Comparison of ENCODE assay signal across 10 cellular contexts in the genomic region with DNA sequence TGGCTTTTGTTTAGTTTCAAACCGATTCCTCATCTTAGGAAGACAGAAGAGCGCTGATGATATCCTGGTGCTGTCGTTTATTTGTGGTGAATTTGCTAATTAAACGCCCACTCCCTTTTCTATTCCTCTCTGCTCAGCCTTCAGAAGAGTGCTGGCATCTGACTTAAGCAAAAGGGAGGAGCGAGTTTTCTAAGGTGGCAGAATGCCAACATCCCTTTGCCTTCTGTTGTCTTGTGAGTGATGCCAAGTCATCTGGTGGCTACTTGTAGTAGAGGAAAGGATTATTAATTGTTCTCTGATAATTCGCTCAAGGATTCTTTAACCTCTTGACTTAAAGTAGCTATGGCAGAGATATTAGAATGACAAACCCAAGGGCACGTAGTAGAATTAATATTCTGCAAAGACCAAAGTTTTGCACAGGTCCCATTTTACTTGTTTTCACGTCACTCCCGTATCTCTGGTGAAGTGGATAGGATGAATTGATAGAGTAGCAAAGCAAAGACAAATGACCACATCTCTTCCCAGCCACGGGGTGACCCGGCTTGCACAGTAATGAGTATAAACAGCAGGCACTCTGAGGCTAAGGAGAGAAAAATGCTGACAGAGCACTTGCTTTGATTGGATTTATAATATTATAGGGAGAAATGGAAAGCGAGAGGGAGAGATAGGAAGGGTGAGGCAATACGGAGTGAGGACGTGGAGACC.
A peak's percentile ranks its signal among the peaks of the same experiment; 100 is the strongest.
DNase-seq lines count a peak whose midpoint lies in the region; FAIRE-seq and TF ChIP-seq lines count a peak whose summit lies in the region.
"Had no signal": no experiment of that assay in that cellular context is flagged by ENCODE, and none has a peak within 500 bp of the region (broad histone marks: within the 10 kb centered on the region; RNA-seq: fewer than 3 reads in every experiment).

No MANE protein-coding gene starts in this region.

- H3K36me3 ChIP-seq in smooth muscle cell (ENCODE audit: low read depth) = no peaks in the 10 kb centered on the region

- TF ChIP-seq CTCF in mesothelial cell of epicardium (IDR thresholded peaks at IDR 0.05; ENCODE audit: unreplicated experiment) (no peak), smooth muscle cell (IDR thresholded peaks at IDR 0.05; ENCODE audit: borderline replicate concordance, insufficient read depth, poor library complexity, severe bottlenecking) (no peak)

- H3K4me3 ChIP-seq in smooth muscle cell = no peak overlapping the region

- no peak overlapping the region for H3K9ac ChIP-seq in smooth muscle cell (ENCODE audit: low read depth)

- intact Hi-C loops in posterior vena cava (cut with DNase I) = no loop called here

- H3K27ac ChIP-seq in smooth muscle cell (ENCODE audit: low read depth) = no peak overlapping the region

- H3K4me1 Mint-ChIP-seq in mesothelial cell of epicardium = peaks cover 62% of the 10 kb centered on the region

- no peaks in the 10 kb centered on the region for H3K79me2 ChIP-seq in smooth muscle cell (ENCODE audit: low read depth)

- peaks cover 7% of the 10 kb centered on the region for H3K36me3 Mint-ChIP-seq in mesothelial cell of epicardium

- peaks cover 10% of the 10 kb centered on the region for H3K4me1 ChIP-seq in smooth muscle cell (ENCODE audit: low read depth)

- DNase-seq in DMS 273 (lab: John Stamatoyannopoulos, UW; ENCODE audit: unreplicated experiment) = peak; percentile 87
- peak; percentile 44 for DNase-seq in NCI-H2227 treated with DMSO at 0.1 percent for 48 hours (lab: John Stamatoyannopoulos, UW)
- peak; percentile 79 for DNase-seq in cerebellum (ENCODE audit: low spot score)
- DNase-seq in mesothelial cell of epicardium (ENCODE audit: low spot score in 2 of 2, unreplicated experiment in 2 of 2) = no peak
- no peak for DNase-seq in posterior vena cava (ENCODE audit: low spot score)
- no peak for DNase-seq in GM12891 (ENCODE audit: insufficient read length, low spot score)
- DNase-seq in smooth muscle cell (lab: John Stamatoyannopoulos, UW; ENCODE audit: unreplicated experiment) = no peak
- no peak for DNase-seq in HK-2 (ENCODE audit: unreplicated experiment)
- DNase-seq: stimulated activated CD4-positive, alpha-beta T cell treated with anti-CD3 and anti-CD28 coated beads, Interleukin-4, amount 100 ng/mL, for 24 hours; T-helper 17 cell had no signal

- no peak overlapping the region for H3K4me3 Mint-ChIP-seq in mesothelial cell of epicardium
- H3K4me3 Mint-ChIP-seq: T-helper 17 cell had no signal

- peak overlapping the region; percentile 85 for H3K27ac Mint-ChIP-seq in mesothelial cell of epicardium
- H3K27ac Mint-ChIP-seq: T-helper 17 cell had no signal

- FAIRE-seq in GM12891 (lab: Jason Lieb, UNC) = no peak

- H3K9me3 Mint-ChIP-seq in mesothelial cell of epicardium = peaks cover 12% of the 10 kb centered on the region

- no peaks in the 10 kb centered on the region for H4K20me1 ChIP-seq in smooth muscle cell (ENCODE audit: low read depth)

- WGBS in smooth muscle cell (ENCODE audit: low lambda C conversion rate) = 76% methylated on average over 14 of the region's 14 CpGs

- H3K9me3 ChIP-seq in smooth muscle cell (replicated peaks; ENCODE audit: low read depth) = no peaks in the 10 kb centered on the region

- TF ChIP-seq POLR2A in GM12891 (IDR thresholded peaks at IDR 0.05; ENCODE audit: low read depth, low read length) = no peak

- no peak overlapping the region for H3K4me2 ChIP-seq in smooth muscle cell

- peaks cover 9% of the 10 kb centered on the region for H3K27me3 ChIP-seq in smooth muscle cell (ENCODE audit: low read depth)

- no peaks in the 10 kb centered on the region for H3F3A ChIP-seq in smooth muscle cell (ENCODE audit: low read depth)

- H2AFZ ChIP-seq in smooth muscle cell (ENCODE audit: low read depth) = no peak overlapping the region

- H3K27me3 Mint-ChIP-seq in mesothelial cell of epicardium (ENCODE audit: low read depth) = no peaks in the 10 kb centered on the region

TF ChIP-seq in GM12891, 5 proteins besides CTCF, POLR2A, EP300 and RAD21:
- TF ChIP-seq TAF1 (IDR thresholded peaks at IDR 0.05; ENCODE audit: low read depth, low read length) (no peak), POLR2AphosphoS5 (IDR thresholded peaks at IDR 0.05; ENCODE audit: low read depth, low read length) (no peak), POU2F2 (IDR thresholded peaks at IDR 0.05; ENCODE audit: low read depth, low read length) (no peak), SPI1 (IDR thresholded peaks at IDR 0.05; ENCODE audit: low read depth, low read length) (no peak), PAX5 (IDR thresholded peaks at IDR 0.05; ENCODE audit: insufficient read depth, low read length, severe bottlenecking) (no peak)
TF ChIP-seq in GM12891: peak in this region for 0.

Comparison
In these comparisons a context has a peak if more than half of its experiments do, and no peak if none do; other contexts are left out.
1. DNase-seq: peak in DMS 273 (single experiment), NCI-H2227 treated with DMSO at 0.1 percent for 48 hours (single experiment) and cerebellum (single experiment); none in mesothelial cell of epicardium (0 of 2), posterior vena cava (single experiment), GM12891 (single experiment), smooth muscle cell (single experiment) and HK-2 (single experiment).